ENCODE assay signal across 9 cellular contexts in the genomic region with DNA sequence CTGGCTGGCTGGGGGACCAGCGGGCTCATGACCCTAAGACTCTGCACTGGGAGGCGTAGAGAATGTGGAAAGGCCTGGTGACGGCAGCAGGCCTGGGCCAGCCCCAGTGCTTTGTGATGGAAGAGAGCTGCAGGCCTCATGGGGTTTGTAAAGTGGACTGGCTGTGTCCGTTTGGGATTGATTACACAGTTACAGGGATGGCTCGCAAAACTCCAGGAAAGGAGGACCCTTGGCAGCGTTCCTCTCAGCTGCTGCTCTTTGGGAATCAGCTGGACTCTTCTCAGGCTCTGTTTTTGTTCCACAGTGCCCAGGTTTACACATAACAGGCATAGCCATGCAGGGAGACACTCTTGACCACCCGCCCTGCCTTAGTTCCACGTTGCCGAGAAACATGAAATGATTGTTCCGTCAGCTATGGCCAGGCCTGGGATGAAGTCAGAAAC.
DNase-seq lines count a peak whose midpoint lies in the region; TF ChIP-seq lines count a peak whose summit lies in the region.
"Had no signal": no experiment of that assay in that cellular context is flagged by ENCODE, and none has a peak within 500 bp of the region (broad histone marks: within the 10 kb centered on the region; RNA-seq: fewer than 3 reads in every experiment).

No MANE protein-coding gene starts in this region.

- no peak for TF ChIP-seq EP300 in stomach (IDR thresholded peaks at IDR 0.05)

- no peaks in the 10 kb centered on the region for H3K36me3 ChIP-seq in stomach

- H3K9me3 ChIP-seq in stomach, result no peaks in the 10 kb centered on the region

- TF ChIP-seq CTCF in cardiac fibroblast (IDR thresholded peaks at IDR 0.05; ENCODE audit: low read depth, low read length), result no peak
- TF ChIP-seq CTCF in stomach (IDR thresholded peaks at IDR 0.05), result no peak

- H3K4me3 Mint-ChIP-seq in activated T-cell treated with anti-CD3 and anti-CD28 coated beads, Interleukin-2, amount 50 U/mL, for 24 hours, result no peak overlapping the region
- H3K4me3 Mint-ChIP-seq: activated naive CD4-positive, alpha-beta T cell treated with anti-CD3 and anti-CD28 coated beads, Interleukin-2, amount 50 U/mL, for 24 hours had no signal

- TF ChIP-seq POLR2A in stomach (IDR thresholded peaks at IDR 0.05), result no peak

- H3K27ac Mint-ChIP-seq in activated T-cell treated with anti-CD3 and anti-CD28 coated beads, Interleukin-2, amount 50 U/mL, for 24 hours, result no peak overlapping the region
- H3K27ac Mint-ChIP-seq: activated naive CD4-positive, alpha-beta T cell treated with anti-CD3 and anti-CD28 coated beads, Interleukin-2, amount 50 U/mL, for 24 hours had no signal

- H3K4me1 ChIP-seq in stomach, result peaks cover 0 to 33% (median 12%) of the 10 kb centered on the region in 4 donors

- WGBS in stomach, 5 donors, result 55 to 76% (median 66%) methylated on average over 10 of the region's 10 CpGs

- DNase-seq in NCI-H146 (lab: John Stamatoyannopoulos, UW) (peak; percentile 94), cardiac fibroblast (ENCODE audit: low read depth in 2 of 2) (peak; percentile 55 to 76), islet precursor cell (peak; percentile 92), stomach (no peak), NOMO-1 (lab: John Stamatoyannopoulos, UW; ENCODE audit: unreplicated experiment in 2 of 2) (no peak), amniotic stem cell (lab: John Stamatoyannopoulos, UW) (no peak), kidney tubule cell (ENCODE audit: low spot score) (no peak)
- no peak for DNase-seq in activated T-cell treated with anti-CD3 and anti-CD28 coated beads, Interleukin-2, amount 50 U/mL, for 24 hours

- H3K36me3 Mint-ChIP-seq in activated T-cell treated with anti-CD3 and anti-CD28 coated beads, Interleukin-2, amount 50 U/mL, for 24 hours (ENCODE audit: low read depth), result peaks cover 10% of the 10 kb centered on the region

- peaks cover 35% of the 10 kb centered on the region for H3K4me1 Mint-ChIP-seq in activated T-cell treated with anti-CD3 and anti-CD28 coated beads, Interleukin-2, amount 50 U/mL, for 24 hours (ENCODE audit: low read depth)

- H3K27me3 Mint-ChIP-seq in activated T-cell treated with anti-CD3 and anti-CD28 coated beads, Interleukin-2, amount 50 U/mL, for 24 hours, result no peaks in the 10 kb centered on the region
- H3K27me3 Mint-ChIP-seq: activated naive CD4-positive, alpha-beta T cell treated with anti-CD3 and anti-CD28 coated beads, Interleukin-2, amount 50 U/mL, for 24 hours had no signal

- H3K27ac ChIP-seq in stomach, result peak overlapping the region in 4 of 5 donors; percentile 50 to 77 (median 57)

- no peaks in the 10 kb centered on the region for H3K9me3 Mint-ChIP-seq in activated T-cell treated with anti-CD3 and anti-CD28 coated beads, Interleukin-2, amount 50 U/mL, for 24 hours
- H3K9me3 Mint-ChIP-seq: activated naive CD4-positive, alpha-beta T cell treated with anti-CD3 and anti-CD28 coated beads, Interleukin-2, amount 50 U/mL, for 24 hours had no signal

- intact Hi-C loops in stomach (cut with DNase I; ENCODE audit: low total_unique reads), result no loop called here

- no peak overlapping the region for H3K4me3 ChIP-seq in cardiac fibroblast (replicated peaks in 1 of 2; ENCODE audit: low read depth in 2 of 2, low read length in 2 of 2)
- H3K4me3 ChIP-seq in stomach, result no peak overlapping the region

- no peaks in the 10 kb centered on the region for H3K27me3 ChIP-seq in stomach

Comparison
In these comparisons a context has a peak if more than half of its experiments do, and no peak if none do; other contexts are left out.
1. DNase-seq: peak in NCI-H146 (single experiment), cardiac fibroblast (2 of 2) and islet precursor cell (single experiment); none in stomach (single experiment), NOMO-1 (0 of 2), amniotic stem cell (single experiment), kidney tubule cell (single experiment) and activated T-cell treated with anti-CD3 and anti-CD28 coated beads, Interleukin-2, amount 50 U/mL, for 24 hours (single experiment).